Comparison of ENCODE assay signal across 1 cellular context in genomic region chr3:174191895-174192294, GRCh38.
TF ChIP-seq lines count a peak whose summit lies in the region.

No MANE protein-coding gene starts in this region.

TF ChIP-seq in HCT116, 20 proteins besides CTCF, POLR2A, EP300 and RAD21 (continued from another document):
- TF ChIP-seq, protein P1, sequence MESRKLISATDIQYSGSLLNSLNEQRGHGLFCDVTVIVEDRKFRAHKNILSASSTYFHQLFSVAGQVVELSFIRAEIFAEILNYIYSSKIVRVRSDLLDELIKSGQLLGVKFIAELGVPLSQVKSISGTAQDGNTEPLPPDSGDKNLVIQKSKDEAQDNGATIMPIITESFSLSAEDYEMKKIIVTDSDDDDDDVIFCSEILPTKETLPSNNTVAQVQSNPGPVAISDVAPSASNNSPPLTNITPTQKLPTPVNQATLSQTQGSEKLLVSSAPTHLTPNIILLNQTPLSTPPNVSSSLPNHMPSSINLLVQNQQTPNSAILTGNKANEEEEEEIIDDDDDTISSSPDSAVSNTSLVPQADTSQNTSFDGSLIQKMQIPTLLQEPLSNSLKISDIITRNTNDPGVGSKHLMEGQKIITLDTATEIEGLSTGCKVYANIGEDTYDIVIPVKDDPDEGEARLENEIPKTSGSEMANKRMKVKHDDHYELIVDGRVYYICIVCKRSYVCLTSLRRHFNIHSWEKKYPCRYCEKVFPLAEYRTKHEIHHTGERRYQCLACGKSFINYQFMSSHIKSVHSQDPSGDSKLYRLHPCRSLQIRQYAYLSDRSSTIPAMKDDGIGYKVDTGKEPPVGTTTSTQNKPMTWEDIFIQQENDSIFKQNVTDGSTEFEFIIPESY (IDR thresholded peaks at IDR 0.05; ENCODE audit: extremely low read depth, insufficient replicate concordance, low read length), result no peak
- TF ChIP-seq SRF (IDR thresholded peaks at IDR 0.05; ENCODE audit: low read depth), result no peak
- no peak for TF ChIP-seq EZH2phosphoT487 (IDR thresholded peaks at IDR 0.05; ENCODE audit: borderline replicate concordance)
- no peak for TF ChIP-seq ELF1 (IDR thresholded peaks at IDR 0.05; ENCODE audit: borderline replicate concordance, low read depth)
